In genomic region chr17:45394001-45394912, GRCh38 we compare ENCODE assay signal across 1 cellular context.
TF ChIP-seq lines count a peak whose summit lies in the region.

No MANE protein-coding gene starts in this region.

TF ChIP-seq in GM12878, 131 proteins besides CTCF, POLR2A, EP300 and RAD21:
- TF ChIP-seq ZNF217 (IDR thresholded peaks at IDR 0.05) (no peak), MYB (IDR thresholded peaks at IDR 0.05; ENCODE audit: borderline replicate concordance, low read depth, low read length) (no peak), SIN3A (IDR thresholded peaks at IDR 0.05; ENCODE audit: low read depth, low read length) (no peak), ATF7 (IDR thresholded peaks at IDR 0.05; ENCODE audit: low read depth) (no peak), ZNF274 (IDR thresholded peaks at IDR 0.05; ENCODE audit: insufficient read depth, insufficient read length) (no peak), PRDM15 (CRISPR knock-in tag; IDR thresholded peaks at IDR 0.05) (no peak), TBL1XR1 (IDR thresholded peaks at IDR 0.05; ENCODE audit: low read depth, low read length) (no peak), BCLAF1 (IDR thresholded peaks at IDR 0.05) (no peak), ETV6 (conservative IDR thresholded peaks at IDR 0.05 in 1 of 2, IDR thresholded peaks at IDR 0.05 in 1 of 2; ENCODE audit: borderline replicate concordance in 1 of 2, low read depth in 1 of 2) (no peak), SREBF2 (IDR thresholded peaks at IDR 0.05; ENCODE audit: low read length) (no peak), ESRRA (IDR thresholded peaks at IDR 0.05; ENCODE audit: low read length) (no peak), NFXL1 (IDR thresholded peaks at IDR 0.05; ENCODE audit: borderline replicate concordance) (no peak), MEF2A (IDR thresholded peaks at IDR 0.05; ENCODE audit: insufficient read depth, low read depth, low read length) (no peak), CUX1 (IDR thresholded peaks at IDR 0.05; ENCODE audit: insufficient replicate concordance, low read depth, low read length) (no peak), IKZF1 (conservative IDR thresholded peaks at IDR 0.05) (no peak)
